ENCODE assay signal across 3 cellular contexts in genomic region chr22:36455571-36456458, GRCh38.
TF ChIP-seq lines count a peak whose summit lies in the region.

No MANE protein-coding gene starts in this region.

TF ChIP-seq in A549, 52 proteins besides CTCF, POLR2A, EP300 and RAD21:
- no peak for TF ChIP-seq MYC (IDR thresholded peaks at IDR 0.05; ENCODE audit: borderline replicate concordance, low read length)
- TF ChIP-seq MAX (IDR thresholded peaks at IDR 0.05): no peak
- no peak for TF ChIP-seq POLR2AphosphoS2 (conservative IDR thresholded peaks at IDR 0.05; ENCODE audit: low read length)
- no peak for TF ChIP-seq E2F6 (IDR thresholded peaks at IDR 0.05; ENCODE audit: borderline replicate concordance, low read depth)
- TF ChIP-seq KDM1A (IDR thresholded peaks at IDR 0.05; ENCODE audit: low read depth): no peak
- TF ChIP-seq HEYL (CRISPR knock-in tag; IDR thresholded peaks at IDR 0.05): no peak
- no peak; the same call in 1 of the 2 replicates for TF ChIP-seq CHD4 (IDR thresholded peaks at IDR 0.05; ENCODE audit: borderline replicate concordance)
- TF ChIP-seq CBX8 (IDR thresholded peaks at IDR 0.05): no peak

TF ChIP-seq in HCT116, 20 proteins besides CTCF, POLR2A, EP300 and RAD21:
- TF ChIP-seq MAX (IDR thresholded peaks at IDR 0.05) (no peak), SIN3A (IDR thresholded peaks at IDR 0.05; ENCODE audit: low read depth) (no peak), YY1 (IDR thresholded peaks at IDR 0.05; ENCODE audit: extremely low read depth, insufficient replicate concordance, low read depth, low read length) (no peak), EGR1 (IDR thresholded peaks at IDR 0.05; ENCODE audit: low read depth) (no peak), JUND (IDR thresholded peaks at IDR 0.05) (no peak), ZFX (IDR thresholded peaks at IDR 0.05) (no peak), ZNF274 (IDR thresholded peaks at IDR 0.05; ENCODE audit: low read depth, low read length) (no peak), TCF7L2 (IDR thresholded peaks at IDR 0.05; ENCODE audit: borderline replicate concordance, extremely low read depth, insufficient read depth, insufficient read length) (no peak), ATF3 (IDR thresholded peaks at IDR 0.05) (no peak), EZH2 (IDR thresholded peaks at IDR 0.05) (no peak), CBX3 (IDR thresholded peaks at IDR 0.05; ENCODE audit: low read depth) (no peak), EZH2phosphoT487 (IDR thresholded peaks at IDR 0.05; ENCODE audit: borderline replicate concordance) (no peak), SRF (IDR thresholded peaks at IDR 0.05; ENCODE audit: low read depth) (no peak), ELF1 (IDR thresholded peaks at IDR 0.05; ENCODE audit: borderline replicate concordance, low read depth) (no peak)

TF ChIP-seq in GM12878, 131 proteins besides CTCF, POLR2A, EP300 and RAD21:
- TF ChIP-seq PRDM15 (CRISPR knock-in tag; IDR thresholded peaks at IDR 0.05) (no peak), E2F4 (IDR thresholded peaks at IDR 0.05; ENCODE audit: low read depth, low read length) (no peak), SMARCA5 (IDR thresholded peaks at IDR 0.05) (peak; percentile 29; the same call in 1 of the 2 replicates), BMI1 (IDR thresholded peaks at IDR 0.05; ENCODE audit: borderline replicate concordance) (no peak), RB1 (IDR thresholded peaks at IDR 0.05; ENCODE audit: borderline replicate concordance) (no peak), BHLHE40 (IDR thresholded peaks at IDR 0.05; ENCODE audit: borderline replicate concordance in 1 of 2, low read depth in 2 of 2, low read length in 1 of 2) (no peak), LARP7 (IDR thresholded peaks at IDR 0.05) (no peak), ZNF24 (IDR thresholded peaks at IDR 0.05) (0 out of 2 replicates have a peak, but pooled peaks have one; percentile 16), ATF7 (IDR thresholded peaks at IDR 0.05; ENCODE audit: low read depth) (no peak), PAX8 (IDR thresholded peaks at IDR 0.05) (no peak), CHD4 (IDR thresholded peaks at IDR 0.05) (no peak)
